In the genomic region with DNA sequence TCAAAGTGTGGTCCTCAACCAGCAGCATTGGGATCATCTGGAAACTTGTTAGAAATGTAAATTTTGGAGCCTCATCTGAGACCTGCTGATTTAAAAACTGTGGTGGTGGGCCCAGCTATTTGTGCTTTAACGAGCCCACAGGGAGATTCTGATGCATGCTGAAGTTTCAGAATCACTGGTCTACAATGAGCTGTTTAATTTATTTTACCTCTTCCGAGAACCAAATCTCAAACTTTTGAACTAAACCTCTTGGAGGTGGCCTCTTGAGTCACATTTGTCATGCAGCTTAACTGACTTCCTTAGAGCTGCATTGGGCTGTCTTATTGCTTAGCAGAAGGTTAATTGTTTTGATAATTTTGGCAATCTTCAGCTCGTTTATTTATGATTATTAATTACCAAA, we compare ENCODE assay signal across 3 cellular contexts.
"Had no signal": no experiment of that assay in that cellular context is flagged by ENCODE, and none has a peak within 500 bp of the region (broad histone marks: within the 10 kb centered on the region; RNA-seq: fewer than 3 reads in every experiment).

No MANE protein-coding gene starts in this region.

- DNase-seq: GDM1, GF-D8 had no signal

- ATAC-seq: GM12878 had no signal

- H3K4me3 ChIP-seq: GM12878 had no signal
